17 cellular contexts compared by ENCODE assay signal in the genomic region with DNA sequence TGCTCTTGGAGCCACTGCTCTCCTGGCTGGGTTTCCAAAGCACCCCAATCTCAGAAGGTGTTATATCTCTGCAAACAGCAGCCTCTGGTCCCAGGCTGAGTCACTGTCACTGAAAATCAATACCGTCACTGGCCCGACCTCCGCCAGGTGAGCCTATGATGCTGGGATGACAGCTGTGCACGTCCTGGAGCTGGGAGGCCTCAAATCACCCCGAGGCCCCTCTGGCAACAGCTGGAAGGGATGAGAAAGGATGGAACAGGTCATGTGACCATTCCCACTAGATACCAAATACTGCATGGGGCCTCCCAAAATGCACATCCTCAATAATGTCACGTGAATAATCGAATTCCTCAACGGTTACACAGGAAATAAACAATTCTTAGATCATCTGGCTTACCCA.
A peak's percentile ranks its signal among the peaks of the same experiment; 100 is the strongest.
DNase-seq lines count a peak whose midpoint lies in the region; ATAC-seq and TF ChIP-seq lines count a peak whose summit lies in the region.
"Had no signal": no experiment of that assay in that cellular context is flagged by ENCODE, and none has a peak within 500 bp of the region (broad histone marks: within the 10 kb centered on the region; RNA-seq: fewer than 3 reads in every experiment).

No MANE protein-coding gene starts in this region.

- no peak for TF ChIP-seq CTCF in foreskin fibroblast (IDR thresholded peaks at IDR 0.05; ENCODE audit: low read depth, low read length)
- no peak for TF ChIP-seq CTCF in psoas muscle (IDR thresholded peaks at IDR 0.05)

- in situ Hi-C loops in HAP-1 (cut with MboI; ENCODE audit: low sequenced_read_pairs) = no loop called here

- H3K27ac ChIP-seq in psoas muscle = peak overlapping the region; percentile 94
- H3K27ac ChIP-seq: WERI-Rb-1 had no signal

- intact Hi-C loops in psoas muscle (cut with DNase I) = loop anchor here in 1 of 2 donors (5.0 kb wide), 4 partner anchors 37 to 228 kb away; a partner anchor contains a TSS

- H3K27me3 ChIP-seq in psoas muscle (ENCODE audit: insufficient read depth in 3 of 3, low read length in 2 of 3) = no peaks in the 10 kb centered on the region
- H3K27me3 ChIP-seq in HAP-1 (ENCODE audit: low read depth) = no peaks in the 10 kb centered on the region
- H3K27me3 ChIP-seq: left lung had no signal

- no peak overlapping the region for H3K4me3 ChIP-seq in foreskin fibroblast (ENCODE audit: low read depth in 1 of 2, low read length in 2 of 2)
- H3K4me3 ChIP-seq in psoas muscle = no peak overlapping the region
- no peak overlapping the region for H3K4me3 ChIP-seq in HAP-1
- H3K4me3 ChIP-seq: left lung had no signal

- DNase-seq in HS-5 (ENCODE audit: low read depth) (peak; percentile 23), NCI-H69 (lab: John Stamatoyannopoulos, UW) (peak; percentile 44), foreskin fibroblast (peak; percentile 8 to 31), psoas muscle (peak in 1 of 2 donors; percentile 30), HAP-1 (ENCODE audit: low spot score in 2 of 2) (no peak)
- no peak for DNase-seq in stimulated activated naive CD8-positive, alpha-beta T cell treated with anti-CD3 and anti-CD28 coated beads, Interleukin-15, Interleukin-2, amounts not matched to agents 100 U/mL and 50 U/mL, for 24 hours
- DNase-seq: activated naive CD8-positive, alpha-beta T cell treated with anti-CD3 and anti-CD28 coated beads, Interleukin-2, amount 10 ng/mL, durations not matched to agents 7 days and 5 days; effector memory CD8-positive, alpha-beta T cell; GF-D8; left lung; MV-4-11; NCI-H2081; stimulated activated CD4-positive, alpha-beta T cell treated with anti-CD3 and anti-CD28 coated beads, Interleukin-2, amount 100 ng/mL, for 48 hours; WERI-Rb-1 had no signal

- ATAC-seq in psoas muscle = peak in 3 of 4 donors; percentile 15 to 39 (median 34)
- no peak for ATAC-seq in HG02973 (IDR thresholded peaks at IDR 0.05; ENCODE audit: unreplicated experiment)
- no peak for ATAC-seq in stimulated activated naive CD8-positive, alpha-beta T cell treated with anti-CD3 and anti-CD28 coated beads, Interleukin-15, Interleukin-2, amounts not matched to agents 100 U/mL and 50 U/mL, for 24 hours
- ATAC-seq in GM19467 (IDR thresholded peaks at IDR 0.05; ENCODE audit: unreplicated experiment) = no peak
- ATAC-seq: effector memory CD8-positive, alpha-beta T cell; Panc1 had no signal

- H3K4me1 ChIP-seq in psoas muscle (peaks cover 57% of the 10 kb centered on the region), HAP-1 (no peaks in the 10 kb centered on the region)

- H3K36me3 ChIP-seq in psoas muscle (ENCODE audit: insufficient read depth in 1 of 2, low read depth in 1 of 2) (no peaks in the 10 kb centered on the region), HAP-1 (replicated peaks) (no peaks in the 10 kb centered on the region)
- H3K36me3 ChIP-seq: left lung had no signal

- H3K9me3 ChIP-seq in psoas muscle = no peaks in the 10 kb centered on the region
- no peaks in the 10 kb centered on the region for H3K9me3 ChIP-seq in HAP-1
- H3K9me3 ChIP-seq: left lung had no signal

- WGBS in psoas muscle, 3 donors = 34 to 60% (median 40%) methylated on average over 8 of the region's 8 CpGs

Comparison
In these comparisons a context has a peak if more than half of its experiments do, and no peak if none do; other contexts are left out.
1. DNase-seq: peak in HS-5 (single experiment), NCI-H69 (single experiment) and foreskin fibroblast (2 of 2); none in stimulated activated naive CD8-positive, alpha-beta T cell treated with anti-CD3 and anti-CD28 coated beads, Interleukin-15, Interleukin-2, amounts not matched to agents 100 U/mL and 50 U/mL, for 24 hours (single experiment) and HAP-1 (0 of 2).
2. ATAC-seq: peak in psoas muscle (3 of 4); none in HG02973 (single experiment), stimulated activated naive CD8-positive, alpha-beta T cell treated with anti-CD3 and anti-CD28 coated beads, Interleukin-15, Interleukin-2, amounts not matched to agents 100 U/mL and 50 U/mL, for 24 hours (single experiment) and GM19467 (single experiment).